14 cellular contexts compared by ENCODE assay signal in genomic region chr5:110386782-110387181, GRCh38.
DNase-seq lines count a peak whose midpoint lies in the region; ATAC-seq and TF ChIP-seq lines count a peak whose summit lies in the region.
"Had no signal": no experiment of that assay in that cellular context is flagged by ENCODE, and none has a peak within 500 bp of the region (broad histone marks: within the 10 kb centered on the region; RNA-seq: fewer than 3 reads in every experiment).

No MANE protein-coding gene starts in this region.

- no peak overlapping the region for H2AFZ ChIP-seq in smooth muscle cell (ENCODE audit: low read depth)

- POLR2A ChIA-PET in activated CD8-positive, alpha-beta T cell treated with anti-CD3 and anti-CD28 coated beads for 36 hours (lab: Charles Lee), result no interaction called here

- H3K36me3 Mint-ChIP-seq in activated CD8-positive, alpha-beta T cell treated with anti-CD3 and anti-CD28 coated beads for 36 hours (ENCODE audit: low read depth), result no peaks in the 10 kb centered on the region

- H3K27me3 ChIP-seq in adipocyte (replicated peaks; ENCODE audit: control insufficient read depth, insufficient read depth, low read length) (no peaks in the 10 kb centered on the region), smooth muscle cell (ENCODE audit: low read depth) (no peaks in the 10 kb centered on the region)

- H3K4me3 ChIP-seq in adipocyte (ENCODE audit: low read length) (no peak overlapping the region), smooth muscle cell (no peak overlapping the region)
- H3K4me3 ChIP-seq: K562 had no signal

- peak overlapping the region; percentile 75 for H3K27ac ChIP-seq in smooth muscle cell (ENCODE audit: low read depth)
- H3K27ac ChIP-seq: 22Rv1, RWPE1 had no signal

- H3K4me1 ChIP-seq in adipocyte (ENCODE audit: control insufficient read depth, insufficient read depth, low read length) (peaks cover 17% of the 10 kb centered on the region), smooth muscle cell (ENCODE audit: low read depth) (peaks cover 8% of the 10 kb centered on the region)

- H3K36me3 ChIP-seq in adipocyte (ENCODE audit: control insufficient read depth, insufficient read depth, low read length, severe bottlenecking) (no peaks in the 10 kb centered on the region), smooth muscle cell (ENCODE audit: low read depth) (no peaks in the 10 kb centered on the region)

- no peaks in the 10 kb centered on the region for H3F3A ChIP-seq in smooth muscle cell (ENCODE audit: low read depth)

- H3K9ac ChIP-seq in adipocyte (ENCODE audit: low read length), result peak overlapping the region; percentile 16
- no peak overlapping the region for H3K9ac ChIP-seq in smooth muscle cell (ENCODE audit: low read depth)

- H3K4me3 Mint-ChIP-seq in activated CD8-positive, alpha-beta T cell treated with anti-CD3 and anti-CD28 coated beads for 36 hours, result no peak overlapping the region

- H3K9me3 ChIP-seq in adipocyte (ENCODE audit: control insufficient read depth, low read length) (no peaks in the 10 kb centered on the region), smooth muscle cell (replicated peaks; ENCODE audit: low read depth) (no peaks in the 10 kb centered on the region)

- no peak overlapping the region for H3K27ac Mint-ChIP-seq in activated CD8-positive, alpha-beta T cell treated with anti-CD3 and anti-CD28 coated beads for 36 hours

- no peaks in the 10 kb centered on the region for H3K27me3 Mint-ChIP-seq in activated CD8-positive, alpha-beta T cell treated with anti-CD3 and anti-CD28 coated beads for 36 hours

- H3K4me1 Mint-ChIP-seq in activated CD8-positive, alpha-beta T cell treated with anti-CD3 and anti-CD28 coated beads for 36 hours (ENCODE audit: low read depth), result no peaks in the 10 kb centered on the region

- H4K20me1 ChIP-seq in smooth muscle cell (ENCODE audit: low read depth), result no peaks in the 10 kb centered on the region

- intact Hi-C loops in activated CD8-positive, alpha-beta T cell treated with anti-CD3 and anti-CD28 coated beads for 36 hours (cut with micrococcal nuclease), result no loop called here

- DNase-seq in NCI-H82 (lab: John Stamatoyannopoulos, UW), result peak; percentile 11
- DNase-seq in NCI-H82 treated with DMSO at 0.1 percent for 48 hours (lab: John Stamatoyannopoulos, UW; ENCODE audit: unreplicated experiment), result no peak
- DNase-seq in adipocyte (ENCODE audit: low read depth), result peak; percentile 62
- DNase-seq in glomerular visceral epithelial cell (ENCODE audit: extremely low spot score), result peak; percentile 81
- DNase-seq in smooth muscle cell (lab: John Stamatoyannopoulos, UW; ENCODE audit: unreplicated experiment), result no peak
- no peak for DNase-seq in activated CD4-positive, alpha-beta T cell treated with anti-CD3 and anti-CD28 coated beads for 4 hours
- no peak for DNase-seq in GM19240 (ENCODE audit: insufficient read length, low spot score)
- no peak for DNase-seq in activated CD8-positive, alpha-beta T cell treated with anti-CD3 and anti-CD28 coated beads for 36 hours
- DNase-seq: activated effector memory CD4-positive, alpha-beta T cell treated with Interleukin-2 at 50 U/mL for 16 hours; DMS53; NCI-H2171 treated with DMSO at 0.1 percent for 48 hours had no signal

- H3K9me3 Mint-ChIP-seq in activated CD8-positive, alpha-beta T cell treated with anti-CD3 and anti-CD28 coated beads for 36 hours, result no peaks in the 10 kb centered on the region

- CTCF ChIA-PET in activated CD8-positive, alpha-beta T cell treated with anti-CD3 and anti-CD28 coated beads for 36 hours (lab: Charles Lee), result no interaction called here

- H3K79me2 ChIP-seq in smooth muscle cell (ENCODE audit: low read depth), result no peaks in the 10 kb centered on the region

- TF ChIP-seq CTCF in smooth muscle cell (IDR thresholded peaks at IDR 0.05; ENCODE audit: borderline replicate concordance, insufficient read depth, poor library complexity, severe bottlenecking), result no peak
- no peak for TF ChIP-seq CTCF in activated CD8-positive, alpha-beta T cell treated with anti-CD3 and anti-CD28 coated beads for 36 hours (IDR thresholded peaks at IDR 0.05)

- no peak overlapping the region for H3K4me2 ChIP-seq in smooth muscle cell

- no peak for ATAC-seq in activated CD8-positive, alpha-beta T cell treated with anti-CD3 and anti-CD28 coated beads for 36 hours
- ATAC-seq: K562 had no signal

Comparison
In these comparisons a context has a peak if more than half of its experiments do, and no peak if none do; other contexts are left out.
1. DNase-seq: peak in NCI-H82 (single experiment), adipocyte (single experiment) and glomerular visceral epithelial cell (single experiment); none in NCI-H82 treated with DMSO at 0.1 percent for 48 hours (single experiment), smooth muscle cell (single experiment), activated CD4-positive, alpha-beta T cell treated with anti-CD3 and anti-CD28 coated beads for 4 hours (0 of 2), GM19240 (single experiment) and activated CD8-positive, alpha-beta T cell treated with anti-CD3 and anti-CD28 coated beads for 36 hours (single experiment).